Comparison of ENCODE assay signal across 27 cellular contexts in the genomic region with DNA sequence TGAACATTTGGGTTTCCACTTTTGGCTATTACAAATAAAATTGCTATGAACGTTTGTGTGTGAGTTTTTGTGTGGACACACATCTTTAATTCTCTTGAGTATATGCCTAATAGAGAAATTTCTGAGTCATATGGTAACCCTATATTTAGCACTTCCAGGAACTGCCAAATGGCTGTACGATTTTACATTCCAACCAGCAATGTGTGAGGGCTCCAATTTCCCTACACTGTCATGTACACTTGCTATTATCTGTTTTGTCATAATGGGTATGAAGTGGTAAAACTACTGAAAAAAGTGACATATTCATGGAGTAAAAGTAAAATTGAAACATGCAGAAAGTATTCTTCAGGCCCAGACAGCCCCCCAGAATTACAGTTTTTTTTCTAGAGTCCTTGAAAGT. TPM values are rescaled to one million over a fixed set of nuclear protein-coding genes. Genes with fewer than 3 reads are reported as not detected.
"Had no signal": no experiment of that assay in that cellular context is flagged by ENCODE, and none has a peak within 500 bp of the region (broad histone marks: within the 10 kb centered on the region; RNA-seq: fewer than 3 reads in every experiment).

No MANE protein-coding gene starts in this region.

- ATAC-seq: activated CD4-positive, CD25-positive, alpha-beta regulatory T cell treated with anti-CD3 and anti-CD28 coated beads, Interleukin-2, amount 50 U/mL, for 24 hours; lower lobe of right lung; T-helper 17 cell had no signal

- H3K27ac ChIP-seq: ascending aorta, esophagus muscularis mucosa, heart right ventricle, lower lobe of right lung, ovary, sigmoid colon, transverse colon, WERI-Rb-1 had no signal

- H3K4me1 ChIP-seq: ascending aorta, esophagus muscularis mucosa, lower lobe of right lung, transverse colon had no signal

- H3K36me3 ChIP-seq: ascending aorta, esophagus muscularis mucosa, heart right ventricle, lower lobe of right lung, ovary, sigmoid colon, transverse colon, WERI-Rb-1 had no signal

- DNase-seq: activated CD4-positive, alpha-beta T cell treated with anti-CD3 and anti-CD28 coated beads for 48 hours; activated CD4-positive, alpha-beta T cell treated with anti-CD3 and anti-CD28 coated beads, Interleukin-2, amount 50 U/mL, for 48 hours; activated CD8-positive, alpha-beta memory T cell treated with anti-CD3 and anti-CD28 coated beads for 24 hours; activated gamma-delta T cell; activated naive CD4-positive, alpha-beta T cell treated with anti-CD3 and anti-CD28 coated beads, Interleukin-2, amount 10 ng/mL, durations not matched to agents 7 days and 5 days; activated naive CD8-positive, alpha-beta T cell treated with anti-CD3 and anti-CD28 coated beads, Interleukin-2, amount 10 ng/mL, durations not matched to agents 7 days and 5 days; activated T-cell treated with anti-CD3 and anti-CD28 coated beads, Interleukin-2, amount 50 U/mL, for 24 hours; central memory CD4-positive, alpha-beta T cell; effector CD4-positive, alpha-beta T cell; heart right ventricle; lower lobe of right lung; mesenchymal stem cell; ovary; retina; sigmoid colon; stimulated activated CD4-positive, alpha-beta T cell treated with anti-CD3 and anti-CD28 coated beads, Interleukin-15, amount 100 ng/mL, for 24 hours; stimulated activated CD4-positive, alpha-beta T cell treated with anti-CD3 and anti-CD28 coated beads, Interleukin-2, amount 100 ng/mL, for 24 hours; stimulated activated naive CD4-positive, alpha-beta T cell; T-helper 17 cell; T1000; transverse colon; WERI-Rb-1 had no signal

- H3K27me3 ChIP-seq: ascending aorta, heart right ventricle, ovary, sigmoid colon, transverse colon had no signal

- H3K9me3 ChIP-seq: ascending aorta, esophagus muscularis mucosa, lower lobe of right lung, ovary, sigmoid colon, transverse colon had no signal

- H3K4me3 ChIP-seq: ascending aorta, esophagus muscularis mucosa, heart right ventricle, lower lobe of right lung, ovary, sigmoid colon, transverse colon had no signal

RNA-seq across cellular contexts. Expression of gene ESR1, which starts 59.6 kb away (rescaled TPM):
- total RNA-seq: kidney epithelial cell, progenitor cell of endocrine pancreas had no signal
